Comparison of ENCODE assay signal across 33 cellular contexts in the genomic region with DNA sequence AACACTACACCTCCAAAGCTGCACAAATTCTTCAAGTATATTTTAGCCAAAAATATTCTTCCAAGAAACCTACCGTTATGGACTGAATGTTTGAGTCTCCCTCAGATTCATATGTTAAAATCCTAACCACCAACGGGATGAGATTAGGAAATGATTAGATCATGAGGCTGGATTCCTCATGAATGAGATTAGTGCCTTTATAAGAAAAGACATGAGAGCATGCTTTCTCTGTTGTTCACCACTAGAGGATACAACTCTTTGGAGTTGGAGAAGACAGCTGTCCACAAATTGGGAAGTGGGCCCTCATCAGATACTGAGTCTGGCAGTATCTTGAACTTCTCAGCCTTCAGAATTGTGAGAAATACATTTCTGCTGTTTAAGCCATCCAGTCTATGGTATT. TPM values are rescaled to one million over a fixed set of nuclear protein-coding genes. Genes with fewer than 3 reads are reported as not detected.
"Had no signal": no experiment of that assay in that cellular context is flagged by ENCODE, and none has a peak within 500 bp of the region (broad histone marks: within the 10 kb centered on the region; RNA-seq: fewer than 3 reads in every experiment).

No MANE protein-coding gene starts in this region.

- FAIRE-seq: bronchial epithelial cell, TTC549 had no signal

- H3K36me3 ChIP-seq: ascending aorta, brain microvascular endothelial cell, esophagus muscularis mucosa, gastrocnemius medialis, heart left ventricle had no signal

- DNase-seq: activated CD4-positive, alpha-beta memory T cell treated with anti-CD3 and anti-CD28 coated beads, Interleukin-2, amount 10 ng/mL, durations not matched to agents 7 days and 5 days; activated CD4-positive, alpha-beta T cell treated with anti-CD3 and anti-CD28 coated beads for 1 hour; activated CD4-positive, alpha-beta T cell treated with anti-CD3 and anti-CD28 coated beads for 4 hours; activated CD4-positive, alpha-beta T cell treated with anti-CD3 and anti-CD28 coated beads, Interleukin-2, amount 10 ng/mL, durations not matched to agents 7 days and 5 days; activated CD4-positive, alpha-beta T cell treated with anti-CD3 and anti-CD28 coated beads, Interleukin-2, amount 50 U/mL, for 4 hours; activated CD8-positive, alpha-beta memory T cell treated with anti-CD3 and anti-CD28 coated beads, Interleukin-2, amount 50 U/mL, for 48 hours; activated gamma-delta T cell; activated naive CD4-positive, alpha-beta T cell; activated naive CD4-positive, alpha-beta T cell treated with anti-CD3 and anti-CD28 coated beads, Interleukin-2, amount 10 ng/mL, durations not matched to agents 7 days and 5 days; activated naive CD8-positive, alpha-beta T cell treated with anti-CD3 and anti-CD28 coated beads, Interleukin-2, amount 10 ng/mL, durations not matched to agents 7 days and 5 days; activated T-cell treated with anti-CD3 and anti-CD28 coated beads for 4 hours; activated T-cell treated with anti-CD3 and anti-CD28 coated beads, Interleukin-2, amount 50 U/mL, for 24 hours; activated T-cell treated with anti-CD3 and anti-CD28 coated beads, Interleukin-2, amount 50 U/mL, for 72 hours; brain microvascular endothelial cell; effector CD4-positive, alpha-beta T cell; effector memory CD8-positive, alpha-beta T cell; erythroblast; foreskin keratinocyte; gastrocnemius medialis; glutamatergic neuron; heart left ventricle; T-helper 1 cell; T-helper 17 cell had no signal

- ATAC-seq: activated naive CD4-positive, alpha-beta T cell treated with anti-CD3 and anti-CD28 coated beads, Interleukin-2, amount 50 U/mL, for 72 hours; activated T-cell treated with anti-CD3 and anti-CD28 coated beads, Interleukin-2, amount 50 U/mL, for 72 hours; effector memory CD8-positive, alpha-beta T cell; foreskin keratinocyte; gastrocnemius medialis; heart left ventricle; T-helper 17 cell had no signal

- H3K27ac ChIP-seq: ascending aorta, brain microvascular endothelial cell, coronary artery, esophagus muscularis mucosa, foreskin keratinocyte, gastrocnemius medialis, heart left ventricle, VCaP had no signal

- H3K4me3 ChIP-seq: ascending aorta, coronary artery, esophagus muscularis mucosa, gastrocnemius medialis, heart left ventricle had no signal

- H3K27me3 ChIP-seq: ascending aorta, brain microvascular endothelial cell, esophagus muscularis mucosa, gastrocnemius medialis, heart left ventricle had no signal

- H3K4me1 ChIP-seq: ascending aorta, esophagus muscularis mucosa, foreskin keratinocyte, gastrocnemius medialis, heart left ventricle had no signal

- H3K9me3 ChIP-seq: ascending aorta, esophagus muscularis mucosa, gastrocnemius medialis, heart left ventricle had no signal

RNA-seq across cellular contexts. Expression of a gene that starts 7.1 kb away (rescaled TPM):
- total RNA-seq: activated CD4-positive, alpha-beta memory T cell treated with anti-CD3 and anti-CD28 coated beads, Interleukin-2, amount 10 ng/mL, durations not matched to agents 7 days and 5 days; activated CD4-positive, alpha-beta T cell treated with anti-CD3 and anti-CD28 coated beads, Interleukin-2, amount 10 ng/mL, durations not matched to agents 7 days and 5 days; activated naive CD4-positive, alpha-beta T cell treated with anti-CD3 and anti-CD28 coated beads, Interleukin-2, amount 50 U/mL, for 72 hours; activated naive CD8-positive, alpha-beta T cell treated with anti-CD3 and anti-CD28 coated beads, Interleukin-2, amount 10 ng/mL, durations not matched to agents 7 days and 5 days; activated T-cell treated with anti-CD3 and anti-CD28 coated beads, Interleukin-2, amount 50 U/mL, for 72 hours; ascending aorta; bronchial epithelial cell; cardiac septum; cerebellum; esophagus muscularis mucosa; foreskin keratinocyte; heart left ventricle; T-helper 17 cell; WTC11 had no signal
- polyA plus RNA-seq: foreskin keratinocyte had no signal
